Comparison of ENCODE assay signal across 9 cellular contexts in the genomic region with DNA sequence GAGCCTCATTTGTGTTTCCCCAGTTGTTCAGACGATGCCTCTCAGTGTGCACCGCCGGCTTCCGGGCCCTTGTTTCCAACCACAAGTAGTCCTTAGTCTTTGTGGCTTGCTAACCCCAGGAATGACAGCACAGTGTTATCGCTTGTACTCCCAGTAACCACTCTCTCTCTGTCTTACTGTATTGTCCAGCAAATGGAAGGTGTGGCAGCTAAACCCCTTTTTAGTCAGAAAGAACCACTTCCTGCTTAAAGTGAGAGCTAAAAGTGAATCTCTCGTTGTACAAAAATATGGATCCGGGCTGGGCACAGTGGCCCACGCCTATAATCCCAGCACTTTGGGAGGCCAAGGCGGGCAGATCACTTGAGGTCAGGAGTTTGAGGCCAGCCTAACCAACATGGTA.
A peak's percentile ranks its signal among the peaks of the same experiment; 100 is the strongest.
DNase-seq lines count a peak whose midpoint lies in the region; ATAC-seq lines count a peak whose summit lies in the region.
"Had no signal": no experiment of that assay in that cellular context is flagged by ENCODE, and none has a peak within 500 bp of the region (broad histone marks: within the 10 kb centered on the region; RNA-seq: fewer than 3 reads in every experiment).

No MANE protein-coding gene starts in this region.

- intact Hi-C loops in activated CD4-positive, alpha-beta memory T cell treated with anti-CD3 and anti-CD28 coated beads for 36 hours (cut with micrococcal nuclease), result loop anchor here (1.0 to 10.0 kb wide), 14 partner anchors 43 to 1893 kb away; a partner anchor contains a TSS

- H3K4me3 Mint-ChIP-seq in activated CD4-positive, alpha-beta memory T cell treated with anti-CD3 and anti-CD28 coated beads for 36 hours, result peak overlapping the region; percentile 13
- peak overlapping the region in 7 of 10 donors; percentile 5 to 62 (median 30) for H3K4me3 Mint-ChIP-seq in naive thymus-derived CD8-positive, alpha-beta T cell

- no peaks in the 10 kb centered on the region for H3K36me3 Mint-ChIP-seq in activated CD4-positive, alpha-beta memory T cell treated with anti-CD3 and anti-CD28 coated beads for 36 hours
- H3K36me3 Mint-ChIP-seq in naive thymus-derived CD8-positive, alpha-beta T cell, result no peaks in the 10 kb centered on the region

- peak; percentile 91 for DNase-seq in activated CD4-positive, alpha-beta memory T cell treated with anti-CD3 and anti-CD28 coated beads for 36 hours
- DNase-seq in naive thymus-derived CD8-positive, alpha-beta T cell, result peak in 5 of 10 donors; percentile 2 to 68 (median 27)
- DNase-seq in HuH-7.5 (ENCODE audit: low spot score) (no peak), NCI-H524 (lab: John Stamatoyannopoulos, UW) (no peak), medulla oblongata (ENCODE audit: extremely low spot score) (no peak), COR-L47 (lab: John Stamatoyannopoulos, UW) (no peak)
- DNase-seq: IMR-90 had no signal

- peaks cover 51% of the 10 kb centered on the region for H3K4me1 Mint-ChIP-seq in activated CD4-positive, alpha-beta memory T cell treated with anti-CD3 and anti-CD28 coated beads for 36 hours (ENCODE audit: low read depth)
- H3K4me1 Mint-ChIP-seq in naive thymus-derived CD8-positive, alpha-beta T cell, result peaks cover 7 to 35% (median 20%) of the 10 kb centered on the region in 4 donors

- H3K27ac Mint-ChIP-seq in activated CD4-positive, alpha-beta memory T cell treated with anti-CD3 and anti-CD28 coated beads for 36 hours, result peak overlapping the region; percentile 68
- peak overlapping the region in 7 of 10 donors; percentile 40 to 87 (median 73) for H3K27ac Mint-ChIP-seq in naive thymus-derived CD8-positive, alpha-beta T cell

- ATAC-seq in GM19372 (IDR thresholded peaks at IDR 0.05; ENCODE audit: low read depth, unreplicated experiment), result peak; percentile 53
- peak; percentile 78 for ATAC-seq in HG03432 (IDR thresholded peaks at IDR 0.05; ENCODE audit: unreplicated experiment)
- ATAC-seq in naive thymus-derived CD8-positive, alpha-beta T cell, result peak; percentile 30 to 74

- CTCF ChIA-PET in activated CD4-positive, alpha-beta memory T cell treated with anti-CD3 and anti-CD28 coated beads for 36 hours (lab: Charles Lee), result interaction anchor here (0.7 kb wide), 1 partner anchor 70 kb away, joined by 4 read pairs; no protein-coding TSS in a partner anchor

- H3K27me3 Mint-ChIP-seq in activated CD4-positive, alpha-beta memory T cell treated with anti-CD3 and anti-CD28 coated beads for 36 hours, result peaks cover 5% of the 10 kb centered on the region
- peaks cover 0 to 10% (median 5%) of the 10 kb centered on the region in 5 donors for H3K27me3 Mint-ChIP-seq in naive thymus-derived CD8-positive, alpha-beta T cell

- no peaks in the 10 kb centered on the region for H3K9me3 Mint-ChIP-seq in activated CD4-positive, alpha-beta memory T cell treated with anti-CD3 and anti-CD28 coated beads for 36 hours
- H3K9me3 Mint-ChIP-seq in naive thymus-derived CD8-positive, alpha-beta T cell, result no peaks in the 10 kb centered on the region

- POLR2A ChIA-PET in activated CD4-positive, alpha-beta memory T cell treated with anti-CD3 and anti-CD28 coated beads for 36 hours (lab: Charles Lee), result interaction anchor here (0.7 to 1.2 kb wide), 4 partner anchors 42 to 53 kb away, joined by 3 read pairs; no protein-coding TSS in a partner anchor
- POLR2A ChIA-PET in naive thymus-derived CD8-positive, alpha-beta T cell (lab: Charles Lee), result no interaction called here
